Comparison of ENCODE assay signal across 17 cellular contexts in genomic region chr1:183089025-183089639, GRCh38.
DNase-seq lines count a peak whose midpoint lies in the region; ATAC-seq, FAIRE-seq and TF ChIP-seq lines count a peak whose summit lies in the region.
"Had no signal": no experiment of that assay in that cellular context is flagged by ENCODE, and none has a peak within 500 bp of the region (broad histone marks: within the 10 kb centered on the region; RNA-seq: fewer than 3 reads in every experiment).

No MANE protein-coding gene starts in this region.

- no peak for TF ChIP-seq EP300 in K562 (IDR thresholded peaks at IDR 0.05; ENCODE audit: low read length)
- TF ChIP-seq EP300 in upper lobe of left lung (IDR thresholded peaks at IDR 0.05) = no peak

- BruUV-seq in K562 (replicated peaks; lab: Mats Ljungman, UMichigan) = no TSS peak

- ATAC-seq in K562 (no peak), upper lobe of left lung (ENCODE audit: low FRiP score in 2 of 2) (no peak), HG03045 (IDR thresholded peaks at IDR 0.05; ENCODE audit: unreplicated experiment) (no peak)

- H3K4me3 ChIP-seq in K562 = no peak overlapping the region
- H3K4me3 ChIP-seq in smooth muscle cell = no peak overlapping the region
- H3K4me3 ChIP-seq in upper lobe of left lung = no peak overlapping the region
- H3K4me3 ChIP-seq: BLaER1 treated with 17β-estradiol and CSF1 and Interleukin-3, amounts not matched to agents 10 nM and 100 nM; thoracic aorta had no signal

- FAIRE-seq in K562 (lab: Jason Lieb, UNC) = no peak
- FAIRE-seq: endothelial cell of umbilical vein, H54 had no signal

- no peak overlapping the region for H3K27ac ChIP-seq in K562 (ENCODE audit: extremely low read depth, low read depth, low read length)
- H3K27ac ChIP-seq in smooth muscle cell (ENCODE audit: low read depth) = peak overlapping the region; percentile 64
- H3K27ac ChIP-seq in upper lobe of left lung = peak overlapping the region in 1 of 4 donors; percentile 4
- H3K27ac ChIP-seq: BLaER1 treated with 17β-estradiol and CSF1 and Interleukin-3, amounts not matched to agents 10 nM and 100 nM; thoracic aorta had no signal

- POLR2A ChIA-PET in K562 (lab: Yijun Ruan, JAX) = interaction anchor here (1.1 kb wide), 1 partner anchor 10 kb away, joined by 3 read pairs; no protein-coding TSS in a partner anchor

- H3K27me3 ChIP-seq in K562 (ENCODE audit: control insufficient read depth in 2 of 2, insufficient read depth in 2 of 2, low read length in 2 of 2) (peaks cover 4 to 8% of the 10 kb centered on the region in 2 experiments; a peak in 1 of 5 replicates), smooth muscle cell (ENCODE audit: low read depth) (no peaks in the 10 kb centered on the region), upper lobe of left lung (no peaks in the 10 kb centered on the region)
- H3K27me3 ChIP-seq: BLaER1 treated with 17β-estradiol and CSF1 and Interleukin-3, amounts not matched to agents 10 nM and 100 nM had no signal

- CTCF ChIA-PET in K562 (lab: Yijun Ruan, JAX; ENCODE audit: low intra/inter-chr PET ratio) = no interaction called here

- no peaks in the 10 kb centered on the region for H3K79me2 ChIP-seq in K562 (ENCODE audit: control insufficient read depth, insufficient read depth, low read length)
- peaks cover 83% of the 10 kb centered on the region for H3K79me2 ChIP-seq in smooth muscle cell (ENCODE audit: low read depth)

- WGBS in K562 (ENCODE audit: insufficient coverage, low coverage, missing lambda C conversion rate) = 5% methylated on average over 3 of the region's 3 CpGs
- 94% methylated on average over 3 of the region's 3 CpGs for whole genome bisulfite sequencing in smooth muscle cell (ENCODE audit: low lambda C conversion rate)
- 72 to 83% methylated on average over 3 of the region's 3 CpGs for WGBS in upper lobe of left lung, 2 donors

- H3F3A ChIP-seq in smooth muscle cell (ENCODE audit: low read depth) = peaks cover 21% of the 10 kb centered on the region

- H3K9ac ChIP-seq in K562 (ENCODE audit: insufficient read depth in 1 of 2, low read depth in 2 of 2, low read length in 2 of 2) = no peak overlapping the region
- no peak overlapping the region for H3K9ac ChIP-seq in smooth muscle cell (ENCODE audit: low read depth)
- H3K9ac ChIP-seq: BLaER1 treated with 17β-estradiol and CSF1 and Interleukin-3, amounts not matched to agents 10 nM and 100 nM had no signal

- H3K9me1 ChIP-seq in K562 (ENCODE audit: control insufficient read depth, insufficient read depth, low read length) = no peaks in the 10 kb centered on the region

- DNase-seq in DMS79 (lab: John Stamatoyannopoulos, UW) (peak; percentile 59), NCI-H128 (lab: John Stamatoyannopoulos, UW; ENCODE audit: unreplicated experiment) (peak; percentile 32), K562 (ENCODE audit: extremely low read depth in 1 of 4, low spot score in 3 of 4) (no peak), smooth muscle cell (lab: John Stamatoyannopoulos, UW; ENCODE audit: unreplicated experiment) (no peak), upper lobe of left lung (no peak), anterior cingulate cortex (lab: John Stamatoyannopoulos, UW) (no peak)
- DNase-seq in stimulated activated CD8-positive, alpha-beta memory T cell treated with anti-CD3 and anti-CD28 coated beads, Interleukin-4, amount 100 ng/mL, for 48 hours = no peak
- DNase-seq: activated naive CD8-positive, alpha-beta T cell treated with anti-CD3 and anti-CD28 coated beads, Interleukin-2, amount 10 ng/mL, durations not matched to agents 7 days and 5 days; activated T-cell treated with anti-CD3 and anti-CD28 coated beads for 4 hours; cerebellar nuclear complex; GF-D8; RPMI8226 had no signal

- H3K4me2 ChIP-seq in K562 (ENCODE audit: insufficient read depth, low read length) (no peak overlapping the region), smooth muscle cell (no peak overlapping the region)

- intact Hi-C loops in K562 (cut with micrococcal nuclease) = no loop called here

- in situ Hi-C loops in K562 (cut with MboI) = no loop called here

- H4K20me1 ChIP-seq in K562 (replicated peaks; ENCODE audit: control insufficient read depth, insufficient read depth, low read length) (no peaks in the 10 kb centered on the region), smooth muscle cell (ENCODE audit: low read depth) (peaks cover 48% of the 10 kb centered on the region)

- H2AFZ ChIP-seq in K562 (ENCODE audit: low read depth, low read length) (no peak overlapping the region), smooth muscle cell (ENCODE audit: low read depth) (no peak overlapping the region)

- no peak for TF ChIP-seq POLR2A in K562 (conservative IDR thresholded peaks at IDR 0.05)
- TF ChIP-seq POLR2A in upper lobe of left lung (IDR thresholded peaks at IDR 0.05) = no peak

- TF ChIP-seq CTCF in K562 (IDR thresholded peaks at IDR 0.05 in 2 of 3, conservative IDR thresholded peaks at IDR 0.05 in 1 of 3; ENCODE audit: insufficient read depth in 2 of 3, low read depth in 1 of 3, low read length in 3 of 3) (no peak), smooth muscle cell (IDR thresholded peaks at IDR 0.05; ENCODE audit: borderline replicate concordance, insufficient read depth, poor library complexity, severe bottlenecking) (no peak), upper lobe of left lung (IDR thresholded peaks at IDR 0.05) (no peak)

- no peak for TF ChIP-seq RAD21 in K562 (CRISPR knock-in tag; conservative IDR thresholded peaks at IDR 0.05 in 1 of 2, IDR thresholded peaks at IDR 0.05 in 1 of 2)

- no peaks in the 10 kb centered on the region for H3K9me3 ChIP-seq in K562 (replicated peaks; ENCODE audit: control insufficient read depth, insufficient read depth, low read depth, low read length)
- no peaks in the 10 kb centered on the region for H3K9me3 ChIP-seq in smooth muscle cell (replicated peaks; ENCODE audit: low read depth)
- H3K9me3 ChIP-seq in upper lobe of left lung = no peaks in the 10 kb centered on the region
- H3K9me3 ChIP-seq: BLaER1 treated with 17β-estradiol and CSF1 and Interleukin-3, amounts not matched to agents 10 nM and 100 nM; thoracic aorta had no signal

- H3K4me1 ChIP-seq in K562 (replicated peaks in 1 of 2; ENCODE audit: control insufficient read depth in 2 of 2, insufficient read depth in 2 of 2, low read length in 2 of 2) (peaks cover 0 to under 1% of the 10 kb centered on the region in 2 experiments; a peak in 1 of 5 replicates), smooth muscle cell (ENCODE audit: low read depth) (peaks cover 38% of the 10 kb centered on the region), upper lobe of left lung (peaks cover 10 to 25% (median 20%) of the 10 kb centered on the region in 4 donors)

- H3K36me3 ChIP-seq in K562 (ENCODE audit: control insufficient read depth, insufficient read depth, low read length) = no peaks in the 10 kb centered on the region
- H3K36me3 ChIP-seq in smooth muscle cell (ENCODE audit: low read depth) = no peaks in the 10 kb centered on the region
- no peaks in the 10 kb centered on the region for H3K36me3 ChIP-seq in upper lobe of left lung
- H3K36me3 ChIP-seq: thoracic aorta had no signal

TF ChIP-seq in K562, 482 proteins besides CTCF, POLR2A, EP300 and RAD21:
- TF ChIP-seq TFE3 (CRISPR knock-in tag; IDR thresholded peaks at IDR 0.05) = peak; percentile 42; the same call in 1 of the 2 replicates
- no peak for TF ChIP-seq ZNF239 (CRISPR knock-in tag; IDR thresholded peaks at IDR 0.05)
- no peak for TF ChIP-seq C11orf30 (IDR thresholded peaks at IDR 0.05; ENCODE audit: low read depth)

Comparison
In these comparisons a context has a peak if more than half of its experiments do, and no peak if none do; other contexts are left out.
1. DNase-seq: peak in DMS79 (single experiment) and NCI-H128 (single experiment); none in K562 (0 of 4), smooth muscle cell (single experiment), upper lobe of left lung (0 of 2), anterior cingulate cortex (0 of 58) and stimulated activated CD8-positive, alpha-beta memory T cell treated with anti-CD3 and anti-CD28 coated beads, Interleukin-4, amount 100 ng/mL, for 48 hours (single experiment).